In the genomic region with DNA sequence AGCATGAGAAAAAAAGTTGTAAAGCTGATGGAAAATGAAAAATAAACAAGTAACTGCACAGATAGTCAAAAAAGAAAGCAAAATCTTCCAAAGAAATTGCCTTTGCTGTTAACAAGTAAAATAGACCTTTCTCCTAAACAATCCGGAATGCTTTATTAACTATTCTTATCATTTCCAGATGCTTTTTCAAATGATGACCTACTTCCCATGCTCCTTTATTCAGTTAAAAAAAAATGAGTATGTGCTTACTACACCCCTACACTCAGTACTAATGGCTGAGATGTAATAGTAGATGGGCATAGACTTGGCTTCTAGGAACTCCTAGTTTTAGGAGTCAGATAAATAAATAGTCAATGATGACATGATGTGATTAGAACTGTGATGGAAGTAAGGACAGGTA, we compare ENCODE assay signal across 22 cellular contexts.
A peak's percentile ranks its signal among the peaks of the same experiment; 100 is the strongest.
DNase-seq lines count a peak whose midpoint lies in the region; ATAC-seq, FAIRE-seq and TF ChIP-seq lines count a peak whose summit lies in the region.
"Had no signal": no experiment of that assay in that cellular context is flagged by ENCODE, and none has a peak within 500 bp of the region (broad histone marks: within the 10 kb centered on the region; RNA-seq: fewer than 3 reads in every experiment).

No MANE protein-coding gene starts in this region.

- no peak for DNase-seq in activated naive CD4-positive, alpha-beta T cell treated with anti-CD3 and anti-CD28 coated beads, Interleukin-2, amount 50 U/mL, for 72 hours (ENCODE audit: low spot score in 2 of 2)
- DNase-seq in activated naive CD4-positive, alpha-beta T cell treated with anti-CD3 and anti-CD28 coated beads, Interleukin-2, amount 50 U/mL, for 16 hours = no peak
- no peak for DNase-seq in activated CD8-positive, alpha-beta T cell treated with anti-CD3 and anti-CD28 coated beads, Interleukin-2, amount 10 ng/mL, durations not matched to agents 7 days and 5 days
- DNase-seq in immature natural killer cell = no peak
- DNase-seq in Caco-2 = no peak
- DNase-seq in NCI-H446 (lab: John Stamatoyannopoulos, UW) = no peak
- DNase-seq in DMS 273 (lab: John Stamatoyannopoulos, UW; ENCODE audit: unreplicated experiment) = no peak
- no peak for DNase-seq in kidney
- DNase-seq: adrenal gland; dermis blood vessel endothelial cell; DMS79; GOT3; MM.1S; NCI-H1436 treated with DMSO at 0.1 percent for 48 hours; NCI-H2171; Right ventricle myocardium superior; stimulated activated CD8-positive, alpha-beta memory T cell treated with anti-CD3 and anti-CD28 coated beads, Interleukin-4, amount 100 ng/mL, for 48 hours had no signal

- H3K36me3 ChIP-seq in Caco-2 (ENCODE audit: control insufficient read depth, insufficient read depth, low read length) (no peaks in the 10 kb centered on the region), kidney (ENCODE audit: control insufficient read depth in 1 of 2, insufficient read depth in 2 of 2, low read length in 2 of 2) (no peaks in the 10 kb centered on the region)
- H3K36me3 ChIP-seq: adrenal gland, breast epithelium had no signal

- H3K4me3 ChIP-seq in Caco-2 (ENCODE audit: low read depth, low read length) (no peak overlapping the region), kidney (ENCODE audit: low read length in 2 of 2) (no peak overlapping the region)
- H3K4me3 ChIP-seq: adrenal gland, breast epithelium, gastroesophageal sphincter, right atrium auricular region had no signal

- H3K36me3 Mint-ChIP-seq in activated naive CD4-positive, alpha-beta T cell treated with anti-CD3 and anti-CD28 coated beads, Interleukin-2, amount 50 U/mL, for 72 hours = peaks cover 0 to 12% of the 10 kb centered on the region in 2 donors
- H3K36me3 Mint-ChIP-seq in activated CD8-positive, alpha-beta T cell treated with anti-CD3 and anti-CD28 coated beads, Interleukin-2, amount 10 ng/mL, durations not matched to agents 7 days and 5 days (ENCODE audit: low read depth) = peaks cover 33% of the 10 kb centered on the region
- H3K36me3 Mint-ChIP-seq in immature natural killer cell = peaks cover 6 to 15% (median 9%) of the 10 kb centered on the region in 3 donors
- no peaks in the 10 kb centered on the region for H3K36me3 Mint-ChIP-seq in Caco-2 (ENCODE audit: insufficient read depth, unreplicated experiment)
- H3K36me3 Mint-ChIP-seq: WTC11 had no signal

- H3K4me1 ChIP-seq in Caco-2 (no peaks in the 10 kb centered on the region), kidney (ENCODE audit: control insufficient read depth in 1 of 2, insufficient read depth in 1 of 2, low read depth in 1 of 2, low read length in 2 of 2) (no peaks in the 10 kb centered on the region)

- no peak for FAIRE-seq in kidney (lab: Jason Lieb, UNC)

- no peak overlapping the region for H3K9ac ChIP-seq in kidney (ENCODE audit: low read length in 2 of 2)

- POLR2A ChIA-PET in activated CD8-positive, alpha-beta T cell treated with anti-CD3 and anti-CD28 coated beads, Interleukin-2, amount 10 ng/mL, durations not matched to agents 7 days and 5 days (lab: Charles Lee) = interaction anchor here (0.6 kb wide), 1 partner anchor 216 kb away, joined by 6 read pairs; no protein-coding TSS in a partner anchor
- POLR2A ChIA-PET in Caco-2 (lab: Charles Lee) = no interaction called here

- H3K27me3 ChIP-seq in Caco-2 (replicated peaks; ENCODE audit: control insufficient read depth, insufficient read depth, low read length) = no peaks in the 10 kb centered on the region
- H3K27me3 ChIP-seq: adrenal gland, breast epithelium, gastroesophageal sphincter, right atrium auricular region had no signal

- H3K27ac Mint-ChIP-seq in activated naive CD4-positive, alpha-beta T cell treated with anti-CD3 and anti-CD28 coated beads, Interleukin-2, amount 50 U/mL, for 72 hours = peak overlapping the region; percentile 58 to 86
- peak overlapping the region; percentile 17 for H3K27ac Mint-ChIP-seq in activated CD8-positive, alpha-beta T cell treated with anti-CD3 and anti-CD28 coated beads, Interleukin-2, amount 10 ng/mL, durations not matched to agents 7 days and 5 days
- H3K27ac Mint-ChIP-seq in immature natural killer cell (peak overlapping the region in 5 of 6 donors; percentile 75 to 97 (median 85)), Caco-2 (ENCODE audit: unreplicated experiment) (no peak overlapping the region)
- H3K27ac Mint-ChIP-seq: WTC11 had no signal

- no peak for TF ChIP-seq CTCF in Caco-2 (IDR thresholded peaks at IDR 0.05; ENCODE audit: insufficient read depth in 1 of 2, low read depth in 1 of 2, low read length in 1 of 2, severe bottlenecking in 1 of 2, unreplicated experiment in 1 of 2)
- no peak for TF ChIP-seq CTCF in kidney (IDR thresholded peaks at IDR 0.05; ENCODE audit: borderline replicate concordance, extremely low read depth, insufficient read depth)

- peaks cover 4% of the 10 kb centered on the region for H3K27me3 Mint-ChIP-seq in activated CD8-positive, alpha-beta T cell treated with anti-CD3 and anti-CD28 coated beads, Interleukin-2, amount 10 ng/mL, durations not matched to agents 7 days and 5 days (ENCODE audit: low read depth)
- H3K27me3 Mint-ChIP-seq in immature natural killer cell (ENCODE audit: low read depth in 3 of 3) (peaks cover 3 to 9% (median 6%) of the 10 kb centered on the region in 3 donors), Caco-2 (ENCODE audit: insufficient read depth, unreplicated experiment) (peaks cover 3% of the 10 kb centered on the region)

- CTCF ChIA-PET in activated CD8-positive, alpha-beta T cell treated with anti-CD3 and anti-CD28 coated beads, Interleukin-2, amount 10 ng/mL, durations not matched to agents 7 days and 5 days (lab: Charles Lee) = interaction anchor here (1.4 to 2.3 kb wide), 2 partner anchors 60 to 105 kb away, joined by 3 to 6 read pairs; no protein-coding TSS in a partner anchor
- CTCF ChIA-PET in Caco-2 (lab: Charles Lee) = no interaction called here

- intact Hi-C loops in Caco-2 (cut with micrococcal nuclease; ENCODE audit: unreplicated experiment) (no loop called here), kidney (cut with DNase I) (no loop called here)

- no peak overlapping the region for H3K27ac ChIP-seq in kidney (ENCODE audit: low read depth in 2 of 2, low read length in 2 of 2)
- H3K27ac ChIP-seq: adrenal gland, right atrium auricular region had no signal

- peaks cover 50% of the 10 kb centered on the region for H3K4me1 Mint-ChIP-seq in activated CD8-positive, alpha-beta T cell treated with anti-CD3 and anti-CD28 coated beads, Interleukin-2, amount 10 ng/mL, durations not matched to agents 7 days and 5 days (ENCODE audit: low read depth)
- peaks cover 32 to 51% of the 10 kb centered on the region in 2 donors for H3K4me1 Mint-ChIP-seq in immature natural killer cell
- peaks cover 6% of the 10 kb centered on the region for H3K4me1 Mint-ChIP-seq in Caco-2 (ENCODE audit: low read depth, unreplicated experiment)

- no peak for ATAC-seq in activated naive CD4-positive, alpha-beta T cell treated with anti-CD3 and anti-CD28 coated beads, Interleukin-2, amount 50 U/mL, for 72 hours
- no peak for ATAC-seq in activated CD8-positive, alpha-beta T cell treated with anti-CD3 and anti-CD28 coated beads, Interleukin-2, amount 10 ng/mL, durations not matched to agents 7 days and 5 days
- ATAC-seq: gastroesophageal sphincter, WTC11 had no signal

- H3K9me3 ChIP-seq in Caco-2 = no peaks in the 10 kb centered on the region
- no peaks in the 10 kb centered on the region for H3K9me3 ChIP-seq in kidney (ENCODE audit: control insufficient read depth in 1 of 2, low read length in 2 of 2)
- H3K9me3 ChIP-seq: adrenal gland, breast epithelium, gastroesophageal sphincter, right atrium auricular region had no signal

- BruUV-seq in Caco-2 (replicated peaks; lab: Mats Ljungman, UMichigan) = no TSS peak

- no peak overlapping the region for H3K4me3 Mint-ChIP-seq in activated CD8-positive, alpha-beta T cell treated with anti-CD3 and anti-CD28 coated beads, Interleukin-2, amount 10 ng/mL, durations not matched to agents 7 days and 5 days
- peak overlapping the region in 1 of 5 donors; percentile 36 for H3K4me3 Mint-ChIP-seq in immature natural killer cell
- H3K4me3 Mint-ChIP-seq in Caco-2 (ENCODE audit: unreplicated experiment) = no peak overlapping the region
- H3K4me3 Mint-ChIP-seq: CD14-positive monocyte, WTC11 had no signal

- H3K9me3 Mint-ChIP-seq in activated naive CD4-positive, alpha-beta T cell treated with anti-CD3 and anti-CD28 coated beads, Interleukin-2, amount 50 U/mL, for 72 hours = peaks cover 3% of the 10 kb centered on the region in 2 donors
- H3K9me3 Mint-ChIP-seq in activated CD8-positive, alpha-beta T cell treated with anti-CD3 and anti-CD28 coated beads, Interleukin-2, amount 10 ng/mL, durations not matched to agents 7 days and 5 days (ENCODE audit: insufficient read depth) = no peaks in the 10 kb centered on the region
- H3K9me3 Mint-ChIP-seq in immature natural killer cell (peaks cover 0 to 6% (median 0%) of the 10 kb centered on the region in 6 donors), Caco-2 (ENCODE audit: unreplicated experiment) (no peaks in the 10 kb centered on the region)
- H3K9me3 Mint-ChIP-seq: CD14-positive monocyte, WTC11 had no signal
